Comparison of ENCODE assay signal across 13 cellular contexts in the genomic region with DNA sequence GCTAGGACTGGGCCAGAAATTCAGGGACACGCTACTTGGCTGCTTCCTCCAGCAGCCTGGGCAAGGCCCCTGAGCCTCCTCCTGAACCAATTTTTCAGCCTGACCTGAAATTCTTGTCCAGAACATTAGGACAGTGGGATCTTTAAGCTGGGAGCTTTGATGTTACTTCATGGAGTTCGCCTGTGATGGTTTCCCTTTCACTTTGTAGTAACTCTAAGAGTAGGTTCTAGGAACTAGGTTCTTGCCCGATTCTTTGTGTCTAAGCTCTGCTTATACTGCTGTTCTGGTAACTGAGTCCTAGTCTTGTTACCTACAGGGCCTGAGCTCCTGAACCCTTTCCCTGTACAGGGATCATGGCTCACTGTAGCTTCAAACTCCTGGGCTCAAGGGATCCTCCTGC.
DNase-seq lines count a peak whose midpoint lies in the region; ATAC-seq and TF ChIP-seq lines count a peak whose summit lies in the region.
"Had no signal": no experiment of that assay in that cellular context is flagged by ENCODE, and none has a peak within 500 bp of the region (broad histone marks: within the 10 kb centered on the region; RNA-seq: fewer than 3 reads in every experiment).

No MANE protein-coding gene starts in this region.

- CTCF ChIA-PET in activated CD8-positive, alpha-beta T cell treated with anti-CD3 and anti-CD28 coated beads for 36 hours (lab: Charles Lee) = interaction anchor here (1.1 to 8.8 kb wide), 9 partner anchors 10 to 59 kb away, joined by 3 to 153 read pairs (median 55); no protein-coding TSS in a partner anchor

- H3K36me3 Mint-ChIP-seq in activated T-cell treated with anti-CD3 and anti-CD28 coated beads, Interleukin-2, amount 50 U/mL, for 4 hours (ENCODE audit: insufficient read depth) = no peaks in the 10 kb centered on the region
- no peaks in the 10 kb centered on the region for H3K36me3 Mint-ChIP-seq in activated CD8-positive, alpha-beta T cell treated with anti-CD3 and anti-CD28 coated beads for 36 hours (ENCODE audit: low read depth)
- H3K36me3 Mint-ChIP-seq in stimulated activated effector memory CD8-positive, alpha-beta T cell treated with anti-CD3 and anti-CD28 coated beads, Interleukin-12 subunit alpha, Interleukin-12 subunit beta, amount 100 ng/mL, for 72 hours = no peaks in the 10 kb centered on the region
- no peaks in the 10 kb centered on the region for H3K36me3 Mint-ChIP-seq in endothelial cell (ENCODE audit: low read depth, unreplicated experiment)

- DNase-seq in activated T-cell treated with anti-CD3 and anti-CD28 coated beads, Interleukin-2, amount 50 U/mL, for 4 hours = no peak
- no peak for DNase-seq in activated T-cell treated with anti-CD3 and anti-CD28 coated beads, Interleukin-2, amount 50 U/mL, for 1 hour
- DNase-seq in activated CD8-positive, alpha-beta T cell treated with anti-CD3 and anti-CD28 coated beads for 36 hours = no peak
- no peak for DNase-seq in stimulated activated effector memory CD8-positive, alpha-beta T cell treated with anti-CD3 and anti-CD28 coated beads, Interleukin-12 subunit alpha, Interleukin-12 subunit beta, amount 100 ng/mL, for 72 hours (ENCODE audit: low spot score in 2 of 2)
- DNase-seq in NCI-H82 (lab: John Stamatoyannopoulos, UW) = no peak
- no peak for DNase-seq in inferior parietal cortex (ENCODE audit: extremely low spot score)
- DNase-seq in endothelial cell (ENCODE audit: low spot score) = no peak
- DNase-seq: activated CD8-positive, alpha-beta memory T cell treated with anti-CD3 and anti-CD28 coated beads, Interleukin-2, amount 50 U/mL, for 4 hours; body of pancreas; DMS 273 treated with DMSO at 0.1 percent for 48 hours; NCI-H2171; small intestine had no signal

- intact Hi-C loops in activated CD8-positive, alpha-beta T cell treated with anti-CD3 and anti-CD28 coated beads for 36 hours (cut with micrococcal nuclease) = no loop called here

- H3K27me3 Mint-ChIP-seq in activated T-cell treated with anti-CD3 and anti-CD28 coated beads, Interleukin-2, amount 50 U/mL, for 4 hours (ENCODE audit: low read depth) = no peaks in the 10 kb centered on the region
- H3K27me3 Mint-ChIP-seq in activated CD8-positive, alpha-beta T cell treated with anti-CD3 and anti-CD28 coated beads for 36 hours = no peaks in the 10 kb centered on the region
- peaks cover 8% of the 10 kb centered on the region for H3K27me3 Mint-ChIP-seq in endothelial cell (ENCODE audit: unreplicated experiment)

- ATAC-seq in activated T-cell treated with anti-CD3 and anti-CD28 coated beads, Interleukin-2, amount 50 U/mL, for 4 hours = no peak
- ATAC-seq in HG02885 (IDR thresholded peaks at IDR 0.05; ENCODE audit: poor library complexity, unreplicated experiment) = peak; percentile 24
- no peak for ATAC-seq in activated CD8-positive, alpha-beta T cell treated with anti-CD3 and anti-CD28 coated beads for 36 hours
- no peak for ATAC-seq in stimulated activated effector memory CD8-positive, alpha-beta T cell treated with anti-CD3 and anti-CD28 coated beads, Interleukin-12 subunit alpha, Interleukin-12 subunit beta, amount 100 ng/mL, for 72 hours
- ATAC-seq: body of pancreas had no signal

- no peaks in the 10 kb centered on the region for H3K9me3 Mint-ChIP-seq in activated T-cell treated with anti-CD3 and anti-CD28 coated beads, Interleukin-2, amount 50 U/mL, for 4 hours
- no peaks in the 10 kb centered on the region for H3K9me3 Mint-ChIP-seq in activated CD8-positive, alpha-beta T cell treated with anti-CD3 and anti-CD28 coated beads for 36 hours
- no peaks in the 10 kb centered on the region for H3K9me3 Mint-ChIP-seq in stimulated activated effector memory CD8-positive, alpha-beta T cell treated with anti-CD3 and anti-CD28 coated beads, Interleukin-12 subunit alpha, Interleukin-12 subunit beta, amount 100 ng/mL, for 72 hours
- no peaks in the 10 kb centered on the region for H3K9me3 Mint-ChIP-seq in endothelial cell (ENCODE audit: unreplicated experiment)

- TF ChIP-seq CTCF in activated CD8-positive, alpha-beta T cell treated with anti-CD3 and anti-CD28 coated beads for 36 hours (IDR thresholded peaks at IDR 0.05) = no peak
- no peak for TF ChIP-seq CTCF in endothelial cell (IDR thresholded peaks at IDR 0.05; ENCODE audit: unreplicated experiment)

- H3K4me3 Mint-ChIP-seq in activated T-cell treated with anti-CD3 and anti-CD28 coated beads, Interleukin-2, amount 50 U/mL, for 4 hours = peak overlapping the region; percentile 52
- H3K4me3 Mint-ChIP-seq in activated CD8-positive, alpha-beta T cell treated with anti-CD3 and anti-CD28 coated beads for 36 hours = peak overlapping the region; percentile 55
- H3K4me3 Mint-ChIP-seq in stimulated activated effector memory CD8-positive, alpha-beta T cell treated with anti-CD3 and anti-CD28 coated beads, Interleukin-12 subunit alpha, Interleukin-12 subunit beta, amount 100 ng/mL, for 72 hours = peak overlapping the region; percentile 53
- H3K4me3 Mint-ChIP-seq in endothelial cell (ENCODE audit: unreplicated experiment) = no peak overlapping the region

- POLR2A ChIA-PET in activated CD8-positive, alpha-beta T cell treated with anti-CD3 and anti-CD28 coated beads for 36 hours (lab: Charles Lee) = interaction anchor here (1.3 kb wide), 1 partner anchor 46 kb away, joined by 3 read pairs; no protein-coding TSS in a partner anchor

- peak overlapping the region; percentile 72 for H3K27ac Mint-ChIP-seq in activated CD8-positive, alpha-beta T cell treated with anti-CD3 and anti-CD28 coated beads for 36 hours
- H3K27ac Mint-ChIP-seq in stimulated activated effector memory CD8-positive, alpha-beta T cell treated with anti-CD3 and anti-CD28 coated beads, Interleukin-12 subunit alpha, Interleukin-12 subunit beta, amount 100 ng/mL, for 72 hours = peak overlapping the region; percentile 65
- no peak overlapping the region for H3K27ac Mint-ChIP-seq in endothelial cell (ENCODE audit: unreplicated experiment)

- H3K4me1 Mint-ChIP-seq in activated T-cell treated with anti-CD3 and anti-CD28 coated beads, Interleukin-2, amount 50 U/mL, for 4 hours (ENCODE audit: low read depth) = peaks cover 74% of the 10 kb centered on the region
- peaks cover 72% of the 10 kb centered on the region for H3K4me1 Mint-ChIP-seq in activated CD8-positive, alpha-beta T cell treated with anti-CD3 and anti-CD28 coated beads for 36 hours (ENCODE audit: low read depth)
- H3K4me1 Mint-ChIP-seq in stimulated activated effector memory CD8-positive, alpha-beta T cell treated with anti-CD3 and anti-CD28 coated beads, Interleukin-12 subunit alpha, Interleukin-12 subunit beta, amount 100 ng/mL, for 72 hours = peaks cover 77% of the 10 kb centered on the region
- H3K4me1 Mint-ChIP-seq in endothelial cell (ENCODE audit: unreplicated experiment) = peaks cover 25% of the 10 kb centered on the region
